7 cellular contexts compared by ENCODE assay signal in genomic region chr6:128768187-128768586, GRCh38.
"Had no signal": no experiment of that assay in that cellular context is flagged by ENCODE, and none has a peak within 500 bp of the region (broad histone marks: within the 10 kb centered on the region; RNA-seq: fewer than 3 reads in every experiment).

No MANE protein-coding gene starts in this region.

- H3K27ac ChIP-seq: GM23248 had no signal

- H3K9ac ChIP-seq: GM23248 had no signal

- H3K4me3 ChIP-seq: GM23248, HAP-1, K562 had no signal

- ATAC-seq: HCT116, K562 had no signal

- H2AFZ ChIP-seq: GM23248 had no signal

- DNase-seq: GM23248, GOT3, H7, IMR-90 had no signal

- H3K36me3 ChIP-seq: HAP-1 had no signal
